Comparison of ENCODE assay signal across 19 cellular contexts in genomic region chr4:77505275-77505957, GRCh38.
"Had no signal": no experiment of that assay in that cellular context is flagged by ENCODE, and none has a peak within 500 bp of the region (broad histone marks: within the 10 kb centered on the region; RNA-seq: fewer than 3 reads in every experiment).

No MANE protein-coding gene starts in this region.

- H3K4me1 ChIP-seq: esophagus muscularis mucosa, gastrocnemius medialis, heart right ventricle, right atrium auricular region, sigmoid colon, testis, tibial nerve, upper lobe of right lung, vagina had no signal

- ATAC-seq: effector memory CD8-positive, alpha-beta T cell; gastrocnemius medialis; heart right ventricle; upper lobe of right lung had no signal

- H3K27ac Mint-ChIP-seq: effector memory CD8-positive, alpha-beta T cell; naive B cell; stimulated activated naive CD8-positive, alpha-beta T cell treated with anti-CD3 and anti-CD28 coated beads, Interleukin-15, Interleukin-2, amounts not matched to agents 100 ng/mL and 50 ng/mL, for 24 hours had no signal

- H3K36me3 ChIP-seq: esophagus muscularis mucosa, gastrocnemius medialis, heart right ventricle, right atrium auricular region, sigmoid colon, tibial nerve, upper lobe of right lung, vagina had no signal

- H3K27me3 ChIP-seq: esophagus muscularis mucosa, gastrocnemius medialis, heart right ventricle, right atrium auricular region, sigmoid colon, testis, tibial nerve, upper lobe of right lung, vagina had no signal

- H3K4me1 Mint-ChIP-seq: naive B cell, neural crest cell had no signal

- H3K9me3 ChIP-seq: gastrocnemius medialis, heart right ventricle, right atrium auricular region, sigmoid colon, testis, tibial nerve, upper lobe of right lung, vagina had no signal

- H3K27me3 Mint-ChIP-seq: effector memory CD8-positive, alpha-beta T cell; naive B cell had no signal

- H3K27ac ChIP-seq: epithelial cell of prostate, esophagus muscularis mucosa, gastrocnemius medialis, heart right ventricle, right atrium auricular region, sigmoid colon, testis, tibial nerve, upper lobe of right lung, vagina had no signal

- H3K4me3 Mint-ChIP-seq: effector memory CD8-positive, alpha-beta T cell; naive B cell; neural crest cell; stimulated activated naive CD8-positive, alpha-beta T cell treated with anti-CD3 and anti-CD28 coated beads, Interleukin-15, Interleukin-2, amounts not matched to agents 100 ng/mL and 50 ng/mL, for 24 hours had no signal

- DNase-seq: effector memory CD8-positive, alpha-beta T cell; gastrocnemius medialis; heart right ventricle; hypothalamus; kidney glomerular epithelial cell; mesendoderm; naive B cell; sigmoid colon; small intestine; stimulated activated CD4-positive, alpha-beta T cell treated with anti-CD3 and anti-CD28 coated beads, Interleukin-12 subunit alpha, Interleukin-12 subunit beta, amount 100 ng/mL, for 4 hours; testis; upper lobe of right lung had no signal

- H3K9me3 Mint-ChIP-seq: effector memory CD8-positive, alpha-beta T cell; naive B cell; neural crest cell; stimulated activated naive CD8-positive, alpha-beta T cell treated with anti-CD3 and anti-CD28 coated beads, Interleukin-15, Interleukin-2, amounts not matched to agents 100 ng/mL and 50 ng/mL, for 24 hours had no signal

- H3K4me3 ChIP-seq: esophagus muscularis mucosa, gastrocnemius medialis, heart right ventricle, right atrium auricular region, sigmoid colon, testis, tibial nerve, upper lobe of right lung, vagina had no signal
